ENCODE assay signal across 11 cellular contexts in the genomic region with DNA sequence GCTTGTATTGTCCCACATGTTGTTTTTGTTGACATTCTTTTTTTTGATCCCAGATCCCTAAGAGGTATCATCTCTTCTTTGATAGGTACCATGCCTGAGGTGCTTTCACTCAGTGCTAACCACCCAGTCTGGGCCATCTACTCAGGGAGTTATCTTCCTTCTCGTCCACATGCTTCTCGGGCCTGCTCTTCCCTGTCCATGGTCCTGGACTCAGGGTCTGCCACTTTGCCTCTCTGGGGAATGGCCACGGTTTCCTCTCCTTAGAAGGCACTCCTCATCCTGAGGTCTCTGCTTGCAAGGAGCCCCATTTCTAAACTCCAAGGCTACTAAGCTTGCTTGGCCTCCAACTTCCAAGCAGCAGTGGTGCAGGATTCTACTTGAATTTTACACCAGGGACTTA.
DNase-seq lines count a peak whose midpoint lies in the region; ATAC-seq and TF ChIP-seq lines count a peak whose summit lies in the region.
"Had no signal": no experiment of that assay in that cellular context is flagged by ENCODE, and none has a peak within 500 bp of the region (broad histone marks: within the 10 kb centered on the region; RNA-seq: fewer than 3 reads in every experiment).

No MANE protein-coding gene starts in this region.

- TF ChIP-seq CTCF in A673 (conservative IDR thresholded peaks at IDR 0.05; ENCODE audit: low read depth, low read length), result no peak
- TF ChIP-seq CTCF in activated CD8-positive, alpha-beta T cell treated with anti-CD3 and anti-CD28 coated beads for 36 hours (IDR thresholded peaks at IDR 0.05), result no peak

- no peak overlapping the region for H3K4me3 ChIP-seq in A673 (ENCODE audit: low read depth, low read length, poor library complexity, severe bottlenecking)
- no peak overlapping the region for H3K4me3 ChIP-seq in naive thymus-derived CD4-positive, alpha-beta T cell (ENCODE audit: low read length)

- H3K9me3 ChIP-seq in A673 (ENCODE audit: low read depth, low read length, poor library complexity, severe bottlenecking), result no peaks in the 10 kb centered on the region
- no peaks in the 10 kb centered on the region for H3K9me3 ChIP-seq in naive thymus-derived CD4-positive, alpha-beta T cell (ENCODE audit: control insufficient read depth in 2 of 3, low read length in 3 of 3)

- BruUV-seq in A673 (replicated peaks; lab: Mats Ljungman, UMichigan), result no TSS peak

- CTCF ChIA-PET in A673 (lab: Charles Lee), result no interaction called here
- CTCF ChIA-PET in activated CD8-positive, alpha-beta T cell treated with anti-CD3 and anti-CD28 coated beads for 36 hours (lab: Charles Lee), result no interaction called here
- CTCF ChIA-PET in naive thymus-derived CD4-positive, alpha-beta T cell (lab: Charles Lee), result no interaction called here

- ATAC-seq in activated CD8-positive, alpha-beta T cell treated with anti-CD3 and anti-CD28 coated beads for 36 hours, result no peak
- no peak for ATAC-seq in HG03175 (IDR thresholded peaks at IDR 0.05; ENCODE audit: unreplicated experiment)
- no peak for ATAC-seq in HG03469 (IDR thresholded peaks at IDR 0.05; ENCODE audit: unreplicated experiment)
- no peak for ATAC-seq in naive thymus-derived CD4-positive, alpha-beta T cell
- ATAC-seq in GM21825 (IDR thresholded peaks at IDR 0.05; ENCODE audit: unreplicated experiment), result no peak

- H3K27me3 ChIP-seq in A673 (replicated peaks; ENCODE audit: insufficient read depth, low read depth, low read length, poor library complexity), result no peaks in the 10 kb centered on the region
- H3K27me3 ChIP-seq in naive thymus-derived CD4-positive, alpha-beta T cell (ENCODE audit: control insufficient read depth in 2 of 2, insufficient read depth in 2 of 2, low read length in 2 of 2), result no peaks in the 10 kb centered on the region

- no peaks in the 10 kb centered on the region for H3K36me3 Mint-ChIP-seq in activated CD8-positive, alpha-beta T cell treated with anti-CD3 and anti-CD28 coated beads for 36 hours (ENCODE audit: low read depth)
- no peaks in the 10 kb centered on the region for H3K36me3 Mint-ChIP-seq in naive thymus-derived CD4-positive, alpha-beta T cell
- H3K36me3 Mint-ChIP-seq: CD14-positive monocyte had no signal

- H3K27me3 Mint-ChIP-seq in activated CD8-positive, alpha-beta T cell treated with anti-CD3 and anti-CD28 coated beads for 36 hours, result peaks cover 1% of the 10 kb centered on the region
- H3K27me3 Mint-ChIP-seq in naive thymus-derived CD4-positive, alpha-beta T cell, result peaks cover 0 to 12% (median 4%) of the 10 kb centered on the region in 5 donors

- no peaks in the 10 kb centered on the region for H3K36me3 ChIP-seq in A673 (ENCODE audit: insufficient read depth, low read length, poor library complexity, severe bottlenecking)
- H3K36me3 ChIP-seq in naive thymus-derived CD4-positive, alpha-beta T cell (ENCODE audit: control insufficient read depth in 2 of 3, insufficient read depth in 3 of 3, low read length in 3 of 3), result no peaks in the 10 kb centered on the region
- H3K36me3 ChIP-seq: WERI-Rb-1 had no signal

- POLR2A ChIA-PET in A673 (lab: Charles Lee; ENCODE audit: low non-redundant PET), result no interaction called here
- POLR2A ChIA-PET in activated CD8-positive, alpha-beta T cell treated with anti-CD3 and anti-CD28 coated beads for 36 hours (lab: Charles Lee), result no interaction called here
- POLR2A ChIA-PET in naive thymus-derived CD4-positive, alpha-beta T cell (lab: Charles Lee), result no interaction called here

- H3K4me1 ChIP-seq in A673 (ENCODE audit: insufficient read depth, low read length, poor library complexity, severe bottlenecking), result no peaks in the 10 kb centered on the region
- no peaks in the 10 kb centered on the region for H3K4me1 ChIP-seq in naive thymus-derived CD4-positive, alpha-beta T cell (ENCODE audit: control insufficient read depth in 2 of 2, insufficient read depth in 2 of 2, low read length in 2 of 2)

- intact Hi-C loops in A673 (cut with micrococcal nuclease; ENCODE audit: unreplicated experiment), result no loop called here
- intact Hi-C loops in activated CD8-positive, alpha-beta T cell treated with anti-CD3 and anti-CD28 coated beads for 36 hours (cut with micrococcal nuclease), result no loop called here
- intact Hi-C loops in naive thymus-derived CD4-positive, alpha-beta T cell (cut with micrococcal nuclease), result no loop called here

- H3K27ac ChIP-seq in A673 (ENCODE audit: low read depth, low read length, poor library complexity, severe bottlenecking), result no peak overlapping the region
- H3K27ac ChIP-seq in naive thymus-derived CD4-positive, alpha-beta T cell (ENCODE audit: low read depth, low read length), result no peak overlapping the region
- H3K27ac ChIP-seq: WERI-Rb-1 had no signal

- no peaks in the 10 kb centered on the region for H3K4me1 Mint-ChIP-seq in activated CD8-positive, alpha-beta T cell treated with anti-CD3 and anti-CD28 coated beads for 36 hours (ENCODE audit: low read depth)
- no peaks in the 10 kb centered on the region for H3K4me1 Mint-ChIP-seq in naive thymus-derived CD4-positive, alpha-beta T cell
- H3K4me1 Mint-ChIP-seq: CD14-positive monocyte had no signal

- no peak overlapping the region for H3K27ac Mint-ChIP-seq in activated CD8-positive, alpha-beta T cell treated with anti-CD3 and anti-CD28 coated beads for 36 hours
- H3K27ac Mint-ChIP-seq in naive thymus-derived CD4-positive, alpha-beta T cell, result no peak overlapping the region

- no peak overlapping the region for H3K4me3 Mint-ChIP-seq in activated CD8-positive, alpha-beta T cell treated with anti-CD3 and anti-CD28 coated beads for 36 hours
- no peak overlapping the region for H3K4me3 Mint-ChIP-seq in naive thymus-derived CD4-positive, alpha-beta T cell
- H3K4me3 Mint-ChIP-seq: CD14-positive monocyte had no signal

- DNase-seq in A673 (ENCODE audit: low spot score), result peak; percentile 55
- peak; percentile 5 for DNase-seq in HK-2 (ENCODE audit: unreplicated experiment)
- DNase-seq in activated CD8-positive, alpha-beta T cell treated with anti-CD3 and anti-CD28 coated beads for 36 hours, result peak; percentile 3
- peak; percentile 3 for DNase-seq in iPS DF 19.7 (ENCODE audit: low read depth, low spot score)
- no peak for DNase-seq in naive thymus-derived CD4-positive, alpha-beta T cell
- DNase-seq: NCI-H345, WERI-Rb-1 had no signal

- H3K9me3 Mint-ChIP-seq in activated CD8-positive, alpha-beta T cell treated with anti-CD3 and anti-CD28 coated beads for 36 hours, result no peaks in the 10 kb centered on the region
- peaks cover 0 to 4% (median 0%) of the 10 kb centered on the region in 11 donors for H3K9me3 Mint-ChIP-seq in naive thymus-derived CD4-positive, alpha-beta T cell

Comparison
In these comparisons a context has a peak if more than half of its experiments do, and no peak if none do; other contexts are left out.
1. DNase-seq: peak in A673 (single experiment), HK-2 (single experiment), activated CD8-positive, alpha-beta T cell treated with anti-CD3 and anti-CD28 coated beads for 36 hours (single experiment) and iPS DF 19.7 (single experiment); none in naive thymus-derived CD4-positive, alpha-beta T cell (0 of 9).